ENCODE assay signal across 8 cellular contexts in the genomic region with DNA sequence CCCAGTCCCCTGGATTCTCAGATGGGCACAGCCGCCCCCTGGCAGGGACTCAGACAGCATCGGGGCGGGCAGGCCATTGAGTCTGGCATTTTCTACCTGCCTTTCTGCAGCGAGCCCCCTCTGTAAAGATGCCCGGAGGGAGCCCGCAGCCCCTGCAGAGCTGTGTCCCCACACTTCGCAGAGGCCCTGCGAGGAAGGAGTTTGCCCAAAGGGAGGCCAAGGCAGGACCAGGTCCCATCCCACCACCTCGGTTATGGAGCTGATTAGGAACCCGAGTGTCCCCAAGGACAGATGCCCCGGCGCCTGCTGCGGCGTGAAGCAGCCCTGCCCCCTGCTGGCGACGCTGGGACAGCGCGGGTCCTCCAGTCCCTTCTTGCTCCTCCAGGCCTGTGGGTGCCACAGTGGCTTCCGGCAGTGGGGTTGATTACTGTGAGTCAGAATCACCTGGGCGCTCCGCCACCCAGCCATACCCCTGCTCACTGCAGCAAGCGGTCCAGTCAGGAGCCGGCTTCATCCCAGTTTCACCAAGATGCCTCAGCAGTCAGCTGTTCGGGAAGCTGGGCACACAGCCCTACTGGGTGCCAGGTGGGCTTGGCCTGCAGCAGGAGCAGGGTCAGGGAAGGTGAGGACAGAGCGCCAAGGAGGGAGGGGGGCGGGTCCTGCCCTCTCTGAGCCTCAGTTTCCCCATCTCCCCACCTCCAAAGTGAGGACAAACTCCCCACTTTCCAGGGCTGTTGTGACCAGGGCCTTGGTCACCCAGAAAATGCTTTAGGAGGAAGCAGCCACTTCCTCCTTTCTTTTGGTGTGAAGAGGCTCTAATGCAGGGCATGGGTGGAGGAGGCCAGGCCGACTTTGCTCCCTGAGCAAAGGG.
A peak's percentile ranks its signal among the peaks of the same experiment; 100 is the strongest.
DNase-seq lines count a peak whose midpoint lies in the region; ATAC-seq and TF ChIP-seq lines count a peak whose summit lies in the region.

No MANE protein-coding gene starts in this region.

- peaks cover 17% of the 10 kb centered on the region for H3K27me3 Mint-ChIP-seq in T-helper 17 cell

- H3K4me1 ChIP-seq in adrenal gland (replicated peaks in 1 of 2) (peaks cover 0 to 36% of the 10 kb centered on the region in 2 donors), heart right ventricle (peaks cover 25 to 50% (median 40%) of the 10 kb centered on the region in 9 donors), aorta (ENCODE audit: control insufficient read depth in 1 of 2, insufficient read depth in 2 of 2, low read length in 2 of 2) (no peaks in the 10 kb centered on the region)

- H3K36me3 ChIP-seq in adrenal gland (replicated peaks in 1 of 2) (peaks cover 0 to 3% of the 10 kb centered on the region in 2 donors), heart right ventricle (no peaks in the 10 kb centered on the region), aorta (ENCODE audit: control insufficient read depth in 1 of 2, insufficient read depth in 2 of 2, low read length in 1 of 2) (no peaks in the 10 kb centered on the region)

- intact Hi-C loops in adrenal gland (cut with DNase I): loop anchor here (2.0 kb wide), 1 partner anchor 273 kb away; no protein-coding TSS in a partner anchor
- intact Hi-C loops in heart right ventricle (cut with DNase I): loop anchor here (1.0 to 5.0 kb wide), 7 partner anchors 36 to 273 kb away; a partner anchor contains a TSS
- intact Hi-C loops in aorta (cut with DNase I): loop anchor here (1.0 kb wide), 1 partner anchor 273 kb away; no protein-coding TSS in a partner anchor

- peak overlapping the region in 3 of 5 donors; percentile 38 to 67 (median 62) for H3K27ac ChIP-seq in adrenal gland
- H3K27ac ChIP-seq in heart right ventricle: peak overlapping the region in 3 of 10 donors; percentile 12 to 76 (median 43)
- H3K27ac ChIP-seq in aorta (ENCODE audit: low read depth in 1 of 2, low read length in 2 of 2): no peak overlapping the region

- H3K36me3 Mint-ChIP-seq in T-helper 17 cell (ENCODE audit: low read depth): no peaks in the 10 kb centered on the region

- H3K4me1 Mint-ChIP-seq in T-helper 17 cell: peaks cover 11% of the 10 kb centered on the region

- peak in 1 of 2 donors; percentile 15 for TF ChIP-seq POLR2A in adrenal gland (IDR thresholded peaks at IDR 0.05)

- no peak overlapping the region for H3K4me3 Mint-ChIP-seq in T-helper 17 cell

- no peak overlapping the region for H3K4me3 ChIP-seq in adrenal gland
- peak overlapping the region in 1 of 10 donors; percentile 5 for H3K4me3 ChIP-seq in heart right ventricle
- no peak overlapping the region for H3K4me3 ChIP-seq in aorta (ENCODE audit: low read length in 2 of 2)

- peak; percentile 100 for ATAC-seq in T-helper 17 cell
- peak; percentile 79 to 94 (median 86) for ATAC-seq in heart right ventricle
- ATAC-seq in aorta (ENCODE audit: low FRiP score): peak; percentile 92

- no peaks in the 10 kb centered on the region for H3K27me3 ChIP-seq in adrenal gland
- H3K27me3 ChIP-seq in heart right ventricle: peaks cover 0 to 9% (median 0%) of the 10 kb centered on the region in 7 donors
- no peaks in the 10 kb centered on the region for H3K27me3 ChIP-seq in aorta (ENCODE audit: control insufficient read depth in 1 of 2, insufficient read depth in 2 of 2, low read length in 1 of 2)

- no peaks in the 10 kb centered on the region for H3K9me3 ChIP-seq in T-helper 17 cell (ENCODE audit: control insufficient read depth, low read length, poor library complexity, severe bottlenecking)
- H3K9me3 ChIP-seq in adrenal gland (replicated peaks in 1 of 3): no peaks in the 10 kb centered on the region
- peaks cover 0 to 4% (median 0%) of the 10 kb centered on the region in 11 donors for H3K9me3 ChIP-seq in heart right ventricle
- no peaks in the 10 kb centered on the region for H3K9me3 ChIP-seq in aorta (ENCODE audit: control insufficient read depth, low read length)

- DNase-seq in Daoy (ENCODE audit: low read depth): peak; percentile 97
- peak; percentile 73 for DNase-seq in HCEC 1CT
- peak; percentile 67 for DNase-seq in NCI-H128 (lab: John Stamatoyannopoulos, UW; ENCODE audit: unreplicated experiment)
- DNase-seq in T-helper 17 cell: peak; percentile 73 to 80 (median 80)
- peak; percentile 87 to 96 (median 95) for DNase-seq in adrenal gland
- peak; percentile 78 to 86 for DNase-seq in heart right ventricle
- DNase-seq in renal cortical epithelial cell (ENCODE audit: low read depth): peak; percentile 92
- DNase-seq in aorta: peak; percentile 92 to 95

- H3K27ac Mint-ChIP-seq in T-helper 17 cell: no peak overlapping the region

- TF ChIP-seq CTCF in adrenal gland (IDR thresholded peaks at IDR 0.05) (peak; percentile 97 to 100 (median 99)), heart right ventricle (IDR thresholded peaks at IDR 0.05) (peak; percentile 97 to 100 (median 99))

- WGBS in adrenal gland, 4 donors: 9 to 15% (median 12%) methylated on average over 7 to 27 of the region's 27 CpGs
- WGBS in heart right ventricle, 2 donors: 16 to 19% methylated on average over 27 of the region's 27 CpGs
- 9 to 10% methylated on average over 26 to 27 of the region's 27 CpGs for WGBS in aorta, 2 donors

Comparison
In these comparisons a context has a peak if more than half of its experiments do, and no peak if none do; other contexts are left out.
1. H3K27ac ChIP-seq: peak in adrenal gland (3 of 5); none in aorta (0 of 2).
2. Peak in every context shown above with its lines, with median percentiles within 50 percentile points of each other: DNase-seq and ATAC-seq.